Comparison of ENCODE assay signal across 8 cellular contexts in genomic region chr9:91423785-91424402, GRCh38. TPM values are rescaled to one million over a fixed set of nuclear protein-coding genes. Genes with fewer than 3 reads are reported as not detected.
DNase-seq lines count a peak whose midpoint lies in the region; ATAC-seq and TF ChIP-seq lines count a peak whose summit lies in the region.

Gene NFIL3, minus strand, starts transcription at chr9:91423832. Its CDS starts 13,098 bp downstream, at chr9:91410734.

- peak within 1 kb of the TSS; percentile 56 for H2AFZ ChIP-seq in ACC112 (ENCODE audit: low read length, unreplicated experiment)

- H3K27me3 Mint-ChIP-seq in dendritic cell treated with granulocyte-macrophage colony-stimulating factor and Interleukin-4, amounts not matched to agents 40 ng/mL and 50 ng/mL, for 4 days = no peaks in the 10 kb centered on the region

- H3K27ac ChIP-seq in ACC112 (ENCODE audit: low read depth, low read length) (peak within 1 kb of the TSS; percentile 99), left lung (peak within 1 kb of the TSS; percentile 98 to 99)

- H3K27me3 ChIP-seq in ACC112 (ENCODE audit: insufficient read depth, low read length) (no peaks in the 10 kb centered on the region), left lung (no peaks in the 10 kb centered on the region)

- peaks cover 40% of the 10 kb centered on the region for H3K79me2 ChIP-seq in ACC112 (ENCODE audit: control insufficient read depth, insufficient read depth, low read length, unreplicated experiment)

- peak within 1 kb of the TSS; percentile 92 for H3K4me3 Mint-ChIP-seq in dendritic cell treated with granulocyte-macrophage colony-stimulating factor and Interleukin-4, amounts not matched to agents 40 ng/mL and 50 ng/mL, for 4 days

- TF ChIP-seq CTCF in left lung (IDR thresholded peaks at IDR 0.05) = no peak

- peaks cover 56% of the 10 kb centered on the region for H3K4me1 Mint-ChIP-seq in dendritic cell treated with granulocyte-macrophage colony-stimulating factor and Interleukin-4, amounts not matched to agents 40 ng/mL and 50 ng/mL, for 4 days (ENCODE audit: low read depth)

- peak within 1 kb of the TSS; percentile 98 for H3K4me3 ChIP-seq in ACC112 (ENCODE audit: low read depth, low read length)
- peak within 1 kb of the TSS; percentile 72 to 74 for H3K4me3 ChIP-seq in left lung

- H3K9me3 Mint-ChIP-seq in dendritic cell treated with granulocyte-macrophage colony-stimulating factor and Interleukin-4, amounts not matched to agents 40 ng/mL and 50 ng/mL, for 4 days = no peaks in the 10 kb centered on the region

- H3K36me3 ChIP-seq in ACC112 (ENCODE audit: insufficient read depth, low read length) = no peaks in the 10 kb centered on the region
- H3K36me3 ChIP-seq in left lung = no peaks in the 10 kb centered on the region

- intact Hi-C loops in dendritic cell treated with granulocyte-macrophage colony-stimulating factor and Interleukin-4, amounts not matched to agents 40 ng/mL and 50 ng/mL, for 4 days (cut with micrococcal nuclease) = loop anchor here (2.0 kb wide), 3 partner anchors 163 to 335 kb away; no protein-coding TSS in a partner anchor
- intact Hi-C loops in left lung (cut with DNase I) = no loop called here

- H3K36me3 Mint-ChIP-seq in dendritic cell treated with granulocyte-macrophage colony-stimulating factor and Interleukin-4, amounts not matched to agents 40 ng/mL and 50 ng/mL, for 4 days (ENCODE audit: low read depth) = peaks cover 45% of the 10 kb centered on the region

- DNase-seq in NCI-H510A treated with DMSO at 0.1 percent for 48 hours (lab: John Stamatoyannopoulos, UW) (peak; percentile 61), left lung (peak; percentile 85 to 97)
- peak; percentile 54 for DNase-seq in activated CD4-positive, alpha-beta T cell treated with anti-CD3 and anti-CD28 coated beads, Interleukin-2, amount 50 U/mL, for 1 hour
- peak; percentile 45 for DNase-seq in stimulated activated CD4-positive, alpha-beta T cell treated with anti-CD3 and anti-CD28 coated beads, Interleukin-2, amount 100 ng/mL, for 4 hours (ENCODE audit: low read depth)

- no peaks in the 10 kb centered on the region for H3K9me3 ChIP-seq in left lung

- H3K4me1 ChIP-seq in ACC112 (ENCODE audit: control insufficient read depth, insufficient read depth, low read length, unreplicated experiment) (peaks cover 30% of the 10 kb centered on the region), left lung (peaks cover 21 to 75% of the 10 kb centered on the region in 2 donors)

- peak within 1 kb of the TSS; percentile 98 for H3K27ac Mint-ChIP-seq in dendritic cell treated with granulocyte-macrophage colony-stimulating factor and Interleukin-4, amounts not matched to agents 40 ng/mL and 50 ng/mL, for 4 days

- ATAC-seq in GM18868 (IDR thresholded peaks at IDR 0.05; ENCODE audit: unreplicated experiment) (peak; percentile 87), HG03135 (IDR thresholded peaks at IDR 0.05; ENCODE audit: unreplicated experiment) (peak; percentile 76), left lung (peak; percentile 80)

RNA-seq across cellular contexts. Expression of gene NFIL3, which starts in this region (rescaled TPM):
- 10 to 100 TPM; 27.8 to 46.4 TPM for total RNA-seq in left lung

Comparison
In these comparisons a context has a peak if more than half of its experiments do, and no peak if none do; other contexts are left out.
1. Peak in every context shown above with its lines: DNase-seq, ATAC-seq, H3K4me3 ChIP-seq and H3K27ac ChIP-seq.